Comparison of ENCODE assay signal across 8 cellular contexts in genomic region chr7:130356121-130356759, GRCh38. TPM values are rescaled to one million over a fixed set of nuclear protein-coding genes. Genes with fewer than 3 reads are reported as not detected.
DNase-seq lines count a peak whose midpoint lies in the region; ATAC-seq and TF ChIP-seq lines count a peak whose summit lies in the region.

No MANE protein-coding gene starts in this region.

- peaks cover 0 to 9% (median 3%) of the 10 kb centered on the region in 7 donors for H3K4me1 Mint-ChIP-seq in naive thymus-derived CD4-positive, alpha-beta T cell

- TF ChIP-seq POLR2A in spleen (IDR thresholded peaks at IDR 0.05) = no peak

- no peaks in the 10 kb centered on the region for H3K27me3 ChIP-seq in ascending aorta
- H3K27me3 ChIP-seq in iPS-20b (ENCODE audit: insufficient read depth, low read length) = no peaks in the 10 kb centered on the region
- no peaks in the 10 kb centered on the region for H3K27me3 ChIP-seq in spleen (replicated peaks in 1 of 7)
- no peaks in the 10 kb centered on the region for H3K27me3 ChIP-seq in naive thymus-derived CD4-positive, alpha-beta T cell (ENCODE audit: control insufficient read depth in 2 of 2, insufficient read depth in 2 of 2, low read length in 2 of 2)

- H3K36me3 ChIP-seq in HEK293 (ENCODE audit: control insufficient read depth in 2 of 2, insufficient read depth in 1 of 2, low read length in 2 of 2) (no peaks in the 10 kb centered on the region), ascending aorta (no peaks in the 10 kb centered on the region), iPS-20b (ENCODE audit: insufficient read depth, low read depth, low read length) (no peaks in the 10 kb centered on the region), spleen (no peaks in the 10 kb centered on the region)
- H3K36me3 ChIP-seq in naive thymus-derived CD4-positive, alpha-beta T cell (ENCODE audit: control insufficient read depth in 2 of 3, insufficient read depth in 3 of 3, low read length in 3 of 3) = no peaks in the 10 kb centered on the region

- POLR2A ChIA-PET in HEK293 (lab: Yijun Ruan, JAX) = interaction anchor here (1.0 to 2.3 kb wide), 3 partner anchors 9 to 151 kb away, joined by 3 to 12 read pairs (median 4); partner anchors contain the start of gene TMEM209
- POLR2A ChIA-PET in naive thymus-derived CD4-positive, alpha-beta T cell (lab: Charles Lee) = no interaction called here

- H3K27ac Mint-ChIP-seq in naive thymus-derived CD4-positive, alpha-beta T cell = no peak overlapping the region

- ATAC-seq in GM18870 (IDR thresholded peaks at IDR 0.05; ENCODE audit: unreplicated experiment) = no peak
- no peak for ATAC-seq in naive thymus-derived CD4-positive, alpha-beta T cell

- H3K4me3 Mint-ChIP-seq in naive thymus-derived CD4-positive, alpha-beta T cell = no peak overlapping the region

- intact Hi-C loops in ascending aorta (cut with DNase I) (loop anchor here (10.0 kb wide), 1 partner anchor 61 kb away; the partner anchor contains the start of gene CPA4), spleen (cut with DNase I; ENCODE audit: low total_unique reads) (no loop called here)
- intact Hi-C loops in naive thymus-derived CD4-positive, alpha-beta T cell (cut with micrococcal nuclease) = no loop called here

- H3K4me1 ChIP-seq in HEK293 (ENCODE audit: control insufficient read depth, insufficient read depth, low read length) = peaks cover 17% of the 10 kb centered on the region
- H3K4me1 ChIP-seq in ascending aorta = peaks cover 7 to 30% of the 10 kb centered on the region in 2 donors
- peaks cover 22% of the 10 kb centered on the region for H3K4me1 ChIP-seq in iPS-20b (ENCODE audit: insufficient read depth, low read length)
- H3K4me1 ChIP-seq in spleen = peaks cover 0 to 26% (median 8%) of the 10 kb centered on the region in 6 donors
- H3K4me1 ChIP-seq in naive thymus-derived CD4-positive, alpha-beta T cell (ENCODE audit: control insufficient read depth in 2 of 2, insufficient read depth in 2 of 2, low read length in 2 of 2) = no peaks in the 10 kb centered on the region

- H3K27ac ChIP-seq in HEK293 (ENCODE audit: extremely low read depth, low read depth, low read length) = peak overlapping the region; percentile 94
- peak overlapping the region; percentile 55 to 77 for H3K27ac ChIP-seq in ascending aorta
- H3K27ac ChIP-seq in iPS-20b (ENCODE audit: low read length) = peak overlapping the region; percentile 49
- H3K27ac ChIP-seq in spleen = peak overlapping the region; percentile 36 to 67 (median 55)
- H3K27ac ChIP-seq in naive thymus-derived CD4-positive, alpha-beta T cell (ENCODE audit: low read depth, low read length) = no peak overlapping the region

- H3K9me3 ChIP-seq in HEK293 (ENCODE audit: control insufficient read depth, insufficient read depth, low read depth, low read length) (no peaks in the 10 kb centered on the region), ascending aorta (peaks cover 0 to 5% of the 10 kb centered on the region in 2 donors), iPS-20b (ENCODE audit: insufficient read depth, low read depth, low read length) (no peaks in the 10 kb centered on the region; the same call in 1 of the 2 replicates), spleen (peaks cover 0 to 24% (median 15%) of the 10 kb centered on the region in 8 donors)
- H3K9me3 ChIP-seq in naive thymus-derived CD4-positive, alpha-beta T cell (ENCODE audit: control insufficient read depth in 2 of 3, low read length in 3 of 3) = peaks cover 0 to 4% (median 0%) of the 10 kb centered on the region in 3 experiments

- DNase-seq in ascending aorta (ENCODE audit: low spot score in 2 of 2) (peak in 1 of 2 donors; percentile 65), spleen (no peak), OCI-M2 (lab: John Stamatoyannopoulos, UW; ENCODE audit: unreplicated experiment) (no peak)
- DNase-seq in activated CD4-positive, alpha-beta T cell treated with anti-CD3 and anti-CD28 coated beads, Interleukin-2, amount 50 U/mL, for 48 hours = no peak
- DNase-seq in naive thymus-derived CD4-positive, alpha-beta T cell = no peak

- no peaks in the 10 kb centered on the region for H3K27me3 Mint-ChIP-seq in naive thymus-derived CD4-positive, alpha-beta T cell

- WGBS in spleen, 5 donors = 55 to 69% (median 63%) methylated on average over 8 of the region's 8 CpGs

- CTCF ChIA-PET in HEK293 (lab: Yijun Ruan, JAX) = interaction anchor here (0.6 to 0.7 kb wide), 3 partner anchors 120 to 390 kb away, joined by 3 read pairs; no protein-coding TSS in a partner anchor
- CTCF ChIA-PET in naive thymus-derived CD4-positive, alpha-beta T cell (lab: Charles Lee) = no interaction called here

- H3K4me3 ChIP-seq in HEK293 (ENCODE audit: low read depth, low read length) (peak overlapping the region; percentile 6; the same call in 1 of the 2 replicates), ascending aorta (no peak overlapping the region), iPS-20b (ENCODE audit: low read length) (no peak overlapping the region), spleen (no peak overlapping the region)
- no peak overlapping the region for H3K4me3 ChIP-seq in naive thymus-derived CD4-positive, alpha-beta T cell (ENCODE audit: low read length)

- peak overlapping the region; percentile 56; the same call in 1 of the 2 replicates for H3K9ac ChIP-seq in iPS-20b (ENCODE audit: low read depth, low read length)

- H3K9me3 Mint-ChIP-seq in naive thymus-derived CD4-positive, alpha-beta T cell = peaks cover 3 to 20% (median 9%) of the 10 kb centered on the region in 11 donors

- TF ChIP-seq CTCF in HEK293 (tag by site-specific recombination; IDR thresholded peaks at IDR 0.05) = no peak
- no peak for TF ChIP-seq CTCF in ascending aorta (IDR thresholded peaks at IDR 0.05)
- no peak for TF ChIP-seq CTCF in spleen (IDR thresholded peaks at IDR 0.05 in 8 of 11, conservative IDR thresholded peaks at IDR 0.05 in 3 of 11)

- H3K36me3 Mint-ChIP-seq in naive thymus-derived CD4-positive, alpha-beta T cell = peaks cover 2 to 6% (median 6%) of the 10 kb centered on the region in 5 donors

TF ChIP-seq in HEK293, 187 proteins besides CTCF, POLR2A, EP300 and RAD21 (continues in another document):
- peak; percentile 87 for TF ChIP-seq TSHZ1 (tag by site-specific recombination; IDR thresholded peaks at IDR 0.05; ENCODE audit: borderline replicate concordance)
- no peak for TF ChIP-seq ZNF2 (tag by site-specific recombination; IDR thresholded peaks at IDR 0.05)
- no peak for TF ChIP-seq TRIM28 (IDR thresholded peaks at IDR 0.05; ENCODE audit: borderline replicate concordance, low read length)
- TF ChIP-seq IKZF3 (tag by site-specific recombination; IDR thresholded peaks at IDR 0.05) = peak; percentile 27; the same call in 1 of the 2 replicates
- peak; percentile 89 for TF ChIP-seq WT1 (tag by site-specific recombination; IDR thresholded peaks at IDR 0.05)
- TF ChIP-seq ZNF660 (tag by site-specific recombination; IDR thresholded peaks at IDR 0.05) = 0 out of 2 replicates have a peak, but pooled peaks have one; percentile 66
- TF ChIP-seq ZNF530 (tag by site-specific recombination; IDR thresholded peaks at IDR 0.05; ENCODE audit: low read depth) = no peak
- TF ChIP-seq OSR2 (tag by site-specific recombination; IDR thresholded peaks at IDR 0.05) = peak; percentile 98
- TF ChIP-seq ZNF214 (tag by site-specific recombination; IDR thresholded peaks at IDR 0.05; ENCODE audit: borderline replicate concordance) = no peak
- TF ChIP-seq BCL6B (tag by site-specific recombination; IDR thresholded peaks at IDR 0.05) = peak; percentile 73
- TF ChIP-seq ZNF777 (tag by site-specific recombination; IDR thresholded peaks at IDR 0.05; ENCODE audit: borderline replicate concordance) = no peak
- no peak for TF ChIP-seq ZNF768 (tag by site-specific recombination; IDR thresholded peaks at IDR 0.05)

RNA-seq across cellular contexts. Expression of gene CPA5, which starts 11.6 kb away (rescaled TPM):
- not detected for total RNA-seq in ascending aorta
- total RNA-seq in spleen = under 1 TPM in 1 of 7 donors, not detected in 6; 0.44 TPM
- 1 to 10 TPM in 1 of 3 donors, under 1 TPM in 2; 0.26 to 3.6 (median 0.46) TPM for polyA plus RNA-seq in spleen
- 1 to 10 TPM in 2 of 5 experiments, under 1 TPM in 1, not detected in 2; 0.77 to 5.2 (median 1.0) TPM for total RNA-seq in naive thymus-derived CD4-positive, alpha-beta T cell
- polyA plus RNA-seq in naive thymus-derived CD4-positive, alpha-beta T cell = 1 to 10 TPM; 3.9 to 7.9 TPM

RNA-seq across cellular contexts. Expression of gene CPA1, which starts 24.1 kb away (rescaled TPM):
- total RNA-seq in ascending aorta (not detected), spleen (1 to 10 TPM; 1.2 to 8.1 (median 4.0) TPM)
- 1 to 10 TPM in 2 of 3 donors, under 1 TPM in 1; 0.79 to 1.4 (median 1.3) TPM for polyA plus RNA-seq in spleen
- total RNA-seq in naive thymus-derived CD4-positive, alpha-beta T cell = not detected
- polyA plus RNA-seq in naive thymus-derived CD4-positive, alpha-beta T cell = not detected
